8 cellular contexts compared by ENCODE assay signal in the genomic region with DNA sequence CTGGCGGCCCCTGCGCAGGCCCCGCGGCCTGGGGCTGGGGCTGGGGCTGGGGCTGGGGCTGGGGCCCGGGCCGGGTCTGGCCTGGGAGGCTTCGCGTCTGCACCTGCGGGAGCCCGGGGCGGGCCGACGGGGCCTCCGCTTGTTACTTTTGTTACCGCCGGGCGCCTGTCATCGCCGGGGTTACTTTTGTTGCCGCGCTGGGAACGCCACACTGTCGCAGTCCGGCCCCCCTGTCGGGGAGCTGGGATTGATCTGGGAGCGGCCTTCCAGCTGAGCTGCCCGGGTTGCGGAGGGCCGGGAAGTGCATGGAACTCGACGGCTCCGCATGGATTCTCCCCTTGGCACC. TPM values are rescaled to one million over a fixed set of nuclear protein-coding genes. Genes with fewer than 3 reads are reported as not detected.
DNase-seq lines count a peak whose midpoint lies in the region; ATAC-seq and TF ChIP-seq lines count a peak whose summit lies in the region.

No MANE protein-coding gene starts in this region.

- H3K27me3 ChIP-seq in A673 (replicated peaks; ENCODE audit: insufficient read depth, low read depth, low read length, poor library complexity) (no peaks in the 10 kb centered on the region), sigmoid colon (no peaks in the 10 kb centered on the region)

- intact Hi-C loops in A673 (cut with micrococcal nuclease; ENCODE audit: unreplicated experiment) (no loop called here), sigmoid colon (cut with DNase I) (no loop called here)

- no peak for TF ChIP-seq EP300 in sigmoid colon (IDR thresholded peaks at IDR 0.05)

- H3K9me3 ChIP-seq in A673 (ENCODE audit: low read depth, low read length, poor library complexity, severe bottlenecking) = no peaks in the 10 kb centered on the region
- no peaks in the 10 kb centered on the region for H3K9me3 ChIP-seq in sigmoid colon

- H3K36me3 ChIP-seq in A673 (ENCODE audit: insufficient read depth, low read length, poor library complexity, severe bottlenecking) (peaks cover 40% of the 10 kb centered on the region), sigmoid colon (peaks cover 20 to 41% (median 25%) of the 10 kb centered on the region in 4 donors)

- H3K27ac ChIP-seq in A673 (ENCODE audit: low read depth, low read length, poor library complexity, severe bottlenecking) (peak overlapping the region; percentile 80), VCaP (peak overlapping the region; percentile 90), sigmoid colon (peak overlapping the region; percentile 91 to 96 (median 92))

- no peaks in the 10 kb centered on the region for H3K36me3 Mint-ChIP-seq in glutamatergic neuron (ENCODE audit: unreplicated experiment)

- H3K4me3 ChIP-seq in A673 (ENCODE audit: low read depth, low read length, poor library complexity, severe bottlenecking) (peak overlapping the region; percentile 96), sigmoid colon (peak overlapping the region; percentile 87 to 100 (median 95))

- ATAC-seq in GM19351 (IDR thresholded peaks at IDR 0.05; ENCODE audit: unreplicated experiment) = peak; percentile 29
- ATAC-seq in GM19467 (IDR thresholded peaks at IDR 0.05; ENCODE audit: unreplicated experiment) = no peak

- TF ChIP-seq POLR2A in sigmoid colon (IDR thresholded peaks at IDR 0.05) = no peak

- H3K4me1 Mint-ChIP-seq in glutamatergic neuron (ENCODE audit: low read depth, unreplicated experiment) = peaks cover 9% of the 10 kb centered on the region

- CTCF ChIA-PET in A673 (lab: Charles Lee) = interaction anchor here (0.6 kb wide), 1 partner anchor 8 kb away, joined by 4 read pairs; no protein-coding TSS in a partner anchor

- DNase-seq in A673 (ENCODE audit: low spot score) = peak; percentile 57
- no peak for DNase-seq in glutamatergic neuron
- DNase-seq in sigmoid colon = no peak
- DNase-seq in NCI-H510A treated with DMSO at 0.1 percent for 48 hours (lab: John Stamatoyannopoulos, UW) = no peak
- no peak for DNase-seq in A172 (ENCODE audit: low spot score)

- POLR2A ChIA-PET in A673 (lab: Charles Lee; ENCODE audit: low non-redundant PET) = no interaction called here

- peaks cover 2% of the 10 kb centered on the region for H3K9me3 Mint-ChIP-seq in glutamatergic neuron (ENCODE audit: unreplicated experiment)

- peak overlapping the region; percentile 84 for H3K4me3 Mint-ChIP-seq in glutamatergic neuron (ENCODE audit: unreplicated experiment)

- no TSS peak for BruUV-seq in A673 (replicated peaks; lab: Mats Ljungman, UMichigan)

- H3K27me3 Mint-ChIP-seq in glutamatergic neuron (ENCODE audit: unreplicated experiment) = peaks cover 9% of the 10 kb centered on the region

- 0 to 1% methylated on average over 32 of the region's 32 CpGs for WGBS in sigmoid colon, 2 donors

- peaks cover 18% of the 10 kb centered on the region for H3K4me1 ChIP-seq in A673 (ENCODE audit: insufficient read depth, low read length, poor library complexity, severe bottlenecking)
- peaks cover 0 to 45% (median 34%) of the 10 kb centered on the region in 4 donors for H3K4me1 ChIP-seq in sigmoid colon

- TF ChIP-seq CTCF in A673 (conservative IDR thresholded peaks at IDR 0.05; ENCODE audit: low read depth, low read length) (no peak), VCaP (conservative IDR thresholded peaks at IDR 0.05) (no peak), glutamatergic neuron (IDR thresholded peaks at IDR 0.05; ENCODE audit: partially characterized antibody, unreplicated experiment) (no peak), sigmoid colon (IDR thresholded peaks at IDR 0.05) (no peak)

- H3K27ac Mint-ChIP-seq in glutamatergic neuron (ENCODE audit: unreplicated experiment) = no peak overlapping the region

RNA-seq across cellular contexts. Expression of gene OGFR, which starts 0.7 kb away (rescaled TPM):
- total RNA-seq in A673 (2021) = 46.1 and 47.7 TPM in 2 replicates
- 70.5 TPM for total RNA-seq in glutamatergic neuron (ENCODE audit: unreplicated experiment)
- 10 to 100 TPM; 44.7 to 61.5 (median 48.6) TPM for total RNA-seq in sigmoid colon
- polyA plus RNA-seq in sigmoid colon = 10 to 100 TPM; 22.2 to 64.8 (median 43.7) TPM
- total RNA-seq in A172 (2014; rRNA removed; shearing (Covaris generic)) = 66.0 and 90.7 TPM in 2 replicates

RNA-seq across cellular contexts. Expression of gene MRGBP, which starts 9.1 kb away (rescaled TPM):
- total RNA-seq in A673 (2021) (26.5 and 27.9 TPM in 2 replicates), glutamatergic neuron (ENCODE audit: unreplicated experiment) (15.6 TPM), sigmoid colon (10 to 100 TPM in 3 of 4 donors, 1 to 10 TPM in 1; 7.1 to 16.0 (median 12.4) TPM)
- polyA plus RNA-seq in sigmoid colon = 10 to 100 TPM in 2 of 3 donors, 1 to 10 TPM in 1; 8.1 to 11.2 (median 10.2) TPM
- total RNA-seq in A172 (2014; rRNA removed; shearing (Covaris generic)) = 60.5 and 63.2 TPM in 2 replicates

RNA-seq across cellular contexts. Expression of gene COL9A3, which starts 11.5 kb away (rescaled TPM):
- total RNA-seq in A673 (2021) (8.4 and 11.7 TPM in 2 replicates), glutamatergic neuron (ENCODE audit: unreplicated experiment) (78.7 TPM), sigmoid colon (10 to 100 TPM in 2 of 4 donors, 1 to 10 TPM in 2; 3.5 to 20.8 (median 10.8) TPM)
- polyA plus RNA-seq in sigmoid colon = 1 to 10 TPM; 1.8 to 5.8 (median 4.4) TPM
- total RNA-seq in A172 (2014; rRNA removed; shearing (Covaris generic)) = 1.9 and 2.8 TPM in 2 replicates

RNA-seq across cellular contexts. Expression of gene TCFL5, which starts 56.3 kb away (rescaled TPM):
- total RNA-seq in A673 (2021) = 13.9 and 16.1 TPM in 2 replicates
- total RNA-seq in glutamatergic neuron (ENCODE audit: unreplicated experiment) = 12.6 TPM
- 10 to 100 TPM in 2 of 4 donors, 1 to 10 TPM in 2; 8.1 to 16.9 (median 12.1) TPM for total RNA-seq in sigmoid colon
- 1 to 10 TPM; 2.3 to 7.8 (median 3.8) TPM for polyA plus RNA-seq in sigmoid colon
- total RNA-seq in A172 (2014; rRNA removed; shearing (Covaris generic)) = 23.7 and 24.1 TPM in 2 replicates
